8 cellular contexts compared by ENCODE assay signal in the genomic region with DNA sequence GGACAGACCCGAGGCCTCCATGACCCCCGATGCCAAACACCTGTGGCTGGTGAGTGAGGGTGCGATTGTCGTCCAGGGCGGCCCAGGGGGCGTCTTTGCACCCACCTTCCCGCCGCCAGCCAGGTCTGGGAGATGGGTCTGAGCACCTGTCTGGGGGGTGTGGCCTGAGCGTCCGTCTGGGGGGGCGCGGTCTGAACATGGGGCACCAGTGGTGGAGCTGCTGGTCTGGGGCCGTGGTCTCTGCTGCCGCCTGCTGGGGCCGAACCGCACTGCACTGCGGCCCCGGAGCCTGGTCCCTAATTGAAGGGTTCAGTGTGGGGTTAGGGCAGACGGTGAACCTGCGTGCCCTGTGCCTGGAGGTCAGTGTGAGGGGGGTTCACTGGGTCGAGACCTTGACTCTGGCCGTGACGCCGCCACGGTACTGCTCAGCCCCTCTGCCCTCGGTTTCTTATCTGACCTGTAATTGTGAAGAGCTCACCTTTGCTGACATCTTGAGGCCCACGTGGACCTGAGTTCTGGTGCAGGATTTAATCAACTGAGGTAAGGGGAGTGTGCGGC. TPM values are rescaled to one million over a fixed set of nuclear protein-coding genes. Genes with fewer than 3 reads are reported as not detected.
DNase-seq lines count a peak whose midpoint lies in the region; TF ChIP-seq lines count a peak whose summit lies in the region.

No MANE protein-coding gene starts in this region.

- intact Hi-C loops in activated T-helper 1 cell treated with anti-CD3 and anti-CD28 coated beads, Interleukin-12 subunit alpha, Interleukin-12 subunit beta, Interleukin-2, Interleukin-4 antibody, amounts not matched to agents 30 ng/mL and 10 ng/mL and 1 ng/mL, durations not matched to agents 14 hours and 24 hours and 36 hours (cut with micrococcal nuclease): loop anchor here (1.0 to 2.0 kb wide), 5 partner anchors 14 to 161 kb away; a partner anchor contains a TSS

- no peaks in the 10 kb centered on the region for H3K9me3 ChIP-seq in parathyroid adenoma (ENCODE audit: control insufficient read depth, low read length)

- H3K79me2 ChIP-seq in parathyroid adenoma: no peaks in the 10 kb centered on the region

- H3K4me3 ChIP-seq in fibroblast of villous mesenchyme (ENCODE audit: low read depth, low read length): no peak overlapping the region
- no peak overlapping the region for H3K4me3 ChIP-seq in parathyroid adenoma (ENCODE audit: low read depth, low read length)

- peak; percentile 32 for DNase-seq in HCEC 1CT
- peak; percentile 33 for DNase-seq in RPMI7951 (ENCODE audit: low read depth)
- DNase-seq in activated T-helper 1 cell treated with anti-CD3 and anti-CD28 coated beads, Interleukin-12 subunit alpha, Interleukin-12 subunit beta, Interleukin-2, Interleukin-4 antibody, amounts not matched to agents 30 ng/mL and 10 ng/mL and 1 ng/mL, durations not matched to agents 14 hours and 24 hours and 36 hours (ENCODE audit: low spot score): peak; percentile 71
- peak; percentile 20 for DNase-seq in fibroblast of villous mesenchyme (ENCODE audit: low read depth)
- peak; percentile 68 for DNase-seq in ureter (ENCODE audit: low spot score)
- DNase-seq in DMS79 (lab: John Stamatoyannopoulos, UW): no peak

- no peak overlapping the region for H3K27ac Mint-ChIP-seq in activated T-helper 1 cell treated with anti-CD3 and anti-CD28 coated beads, Interleukin-12 subunit alpha, Interleukin-12 subunit beta, Interleukin-2, Interleukin-4 antibody, amounts not matched to agents 30 ng/mL and 10 ng/mL and 1 ng/mL, durations not matched to agents 14 hours and 24 hours and 36 hours

- no peak overlapping the region for H3K9ac ChIP-seq in parathyroid adenoma

- no peaks in the 10 kb centered on the region for H3K36me3 ChIP-seq in parathyroid adenoma (ENCODE audit: control insufficient read depth, insufficient read depth, low read length)

- H3K4me1 Mint-ChIP-seq in activated T-helper 1 cell treated with anti-CD3 and anti-CD28 coated beads, Interleukin-12 subunit alpha, Interleukin-12 subunit beta, Interleukin-2, Interleukin-4 antibody, amounts not matched to agents 30 ng/mL and 10 ng/mL and 1 ng/mL, durations not matched to agents 14 hours and 24 hours and 36 hours (ENCODE audit: low read depth): peaks cover 33% of the 10 kb centered on the region

- H3K27me3 Mint-ChIP-seq in activated T-helper 1 cell treated with anti-CD3 and anti-CD28 coated beads, Interleukin-12 subunit alpha, Interleukin-12 subunit beta, Interleukin-2, Interleukin-4 antibody, amounts not matched to agents 30 ng/mL and 10 ng/mL and 1 ng/mL, durations not matched to agents 14 hours and 24 hours and 36 hours (ENCODE audit: insufficient read depth): no peaks in the 10 kb centered on the region

- H3K27me3 ChIP-seq in parathyroid adenoma (ENCODE audit: control insufficient read depth, insufficient read depth, low read length): no peaks in the 10 kb centered on the region

- TF ChIP-seq CTCF in C4-2B (conservative IDR thresholded peaks at IDR 0.05) (peak; percentile 98), fibroblast of villous mesenchyme (IDR thresholded peaks at IDR 0.05; ENCODE audit: insufficient read depth, low read depth, low read length) (peak; percentile 97), parathyroid adenoma (IDR thresholded peaks at IDR 0.05) (peak; percentile 99)

- H3K27ac ChIP-seq in C4-2B: no peak overlapping the region
- no peak overlapping the region for H3K27ac ChIP-seq in parathyroid adenoma

- H3K4me3 Mint-ChIP-seq in activated T-helper 1 cell treated with anti-CD3 and anti-CD28 coated beads, Interleukin-12 subunit alpha, Interleukin-12 subunit beta, Interleukin-2, Interleukin-4 antibody, amounts not matched to agents 30 ng/mL and 10 ng/mL and 1 ng/mL, durations not matched to agents 14 hours and 24 hours and 36 hours: no peak overlapping the region

- H3K4me1 ChIP-seq in parathyroid adenoma: no peaks in the 10 kb centered on the region

- no peak overlapping the region for H3K4me2 ChIP-seq in parathyroid adenoma (ENCODE audit: low read length)

- H3K9me3 Mint-ChIP-seq in activated T-helper 1 cell treated with anti-CD3 and anti-CD28 coated beads, Interleukin-12 subunit alpha, Interleukin-12 subunit beta, Interleukin-2, Interleukin-4 antibody, amounts not matched to agents 30 ng/mL and 10 ng/mL and 1 ng/mL, durations not matched to agents 14 hours and 24 hours and 36 hours: no peaks in the 10 kb centered on the region

- H3K36me3 Mint-ChIP-seq in activated T-helper 1 cell treated with anti-CD3 and anti-CD28 coated beads, Interleukin-12 subunit alpha, Interleukin-12 subunit beta, Interleukin-2, Interleukin-4 antibody, amounts not matched to agents 30 ng/mL and 10 ng/mL and 1 ng/mL, durations not matched to agents 14 hours and 24 hours and 36 hours (ENCODE audit: low read depth): peaks cover 5% of the 10 kb centered on the region

- H2AFZ ChIP-seq in parathyroid adenoma: no peak overlapping the region

RNA-seq across cellular contexts. Expression of a gene that starts 12.6 kb away (rescaled TPM):
- total RNA-seq in RPMI7951 (2014; rRNA removed; shearing (Covaris generic)): 72.9 and 93.7 TPM in 2 replicates
- 189 and 201 TPM in 2 replicates for total RNA-seq in activated T-helper 1 cell treated with anti-CD3 and anti-CD28 coated beads, Interleukin-12 subunit alpha, Interleukin-12 subunit beta, Interleukin-2, Interleukin-4 antibody, amounts not matched to agents 30 ng/mL and 10 ng/mL and 1 ng/mL, durations not matched to agents 14 hours and 24 hours and 36 hours
- total RNA-seq in fibroblast of villous mesenchyme (188 and 270 TPM in 2 replicates), ureter (224 TPM)

RNA-seq across cellular contexts. Expression of a gene that starts 32.6 kb away (rescaled TPM):
- total RNA-seq in RPMI7951 (2014; rRNA removed; shearing (Covaris generic)): 1.8 and 3.3 TPM in 2 replicates
- total RNA-seq in activated T-helper 1 cell treated with anti-CD3 and anti-CD28 coated beads, Interleukin-12 subunit alpha, Interleukin-12 subunit beta, Interleukin-2, Interleukin-4 antibody, amounts not matched to agents 30 ng/mL and 10 ng/mL and 1 ng/mL, durations not matched to agents 14 hours and 24 hours and 36 hours: 1.5 and 2.7 TPM in 2 replicates
- total RNA-seq in fibroblast of villous mesenchyme (3.5 and 3.9 TPM in 2 replicates), ureter (41.6 TPM)

RNA-seq across cellular contexts. Expression of a gene that starts 44.4 kb away (rescaled TPM):
- total RNA-seq in RPMI7951 (2014; rRNA removed; shearing (Covaris generic)): 28.2 and 33.5 TPM in 2 replicates
- total RNA-seq in activated T-helper 1 cell treated with anti-CD3 and anti-CD28 coated beads, Interleukin-12 subunit alpha, Interleukin-12 subunit beta, Interleukin-2, Interleukin-4 antibody, amounts not matched to agents 30 ng/mL and 10 ng/mL and 1 ng/mL, durations not matched to agents 14 hours and 24 hours and 36 hours: 210 and 221 TPM in 2 replicates
- total RNA-seq in fibroblast of villous mesenchyme (21.9 and 22.0 TPM in 2 replicates), ureter (8.1 TPM)

RNA-seq across cellular contexts. Expression of a gene that starts 57.8 kb away (rescaled TPM):
- 2.0 and 2.8 TPM in 2 replicates for total RNA-seq in RPMI7951 (2014; rRNA removed; shearing (Covaris generic))
- 5.5 and 5.6 TPM in 2 replicates for total RNA-seq in activated T-helper 1 cell treated with anti-CD3 and anti-CD28 coated beads, Interleukin-12 subunit alpha, Interleukin-12 subunit beta, Interleukin-2, Interleukin-4 antibody, amounts not matched to agents 30 ng/mL and 10 ng/mL and 1 ng/mL, durations not matched to agents 14 hours and 24 hours and 36 hours
- total RNA-seq in fibroblast of villous mesenchyme: 3.9 and 6.1 TPM in 2 replicates
- 12.3 TPM for total RNA-seq in ureter
